In the genomic region with DNA sequence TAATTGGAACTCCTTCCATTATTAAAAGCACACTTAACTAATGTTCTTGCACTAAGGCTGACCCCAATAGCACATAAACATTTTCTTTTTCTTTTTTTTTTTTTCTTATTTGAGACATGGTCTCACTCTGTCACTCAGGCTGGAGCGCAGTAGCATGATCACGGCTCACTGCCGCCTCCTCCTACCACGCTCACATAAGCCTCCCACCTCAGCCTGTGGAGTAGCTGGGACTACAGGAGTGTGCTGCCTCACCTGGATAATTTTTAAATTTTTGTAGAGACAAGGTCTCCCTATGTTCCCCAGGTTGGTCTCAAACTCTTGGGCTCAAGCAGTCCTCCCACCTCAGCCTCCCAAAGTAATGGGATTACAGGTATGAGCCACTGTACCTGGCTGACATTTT, we compare ENCODE assay signal across 15 cellular contexts. TPM values are rescaled to one million over a fixed set of nuclear protein-coding genes. Genes with fewer than 3 reads are reported as not detected.
DNase-seq lines count a peak whose midpoint lies in the region; ATAC-seq and TF ChIP-seq lines count a peak whose summit lies in the region.
"Had no signal": no experiment of that assay in that cellular context is flagged by ENCODE, and none has a peak within 500 bp of the region (broad histone marks: within the 10 kb centered on the region; RNA-seq: fewer than 3 reads in every experiment).

No MANE protein-coding gene starts in this region.

- TF ChIP-seq CTCF in SU-DHL-6 (IDR thresholded peaks at IDR 0.05; ENCODE audit: insufficient read depth, low read length, poor library complexity, severe bottlenecking) (no peak), stomach (IDR thresholded peaks at IDR 0.05) (no peak)

- no peak for TF ChIP-seq EP300 in stomach (IDR thresholded peaks at IDR 0.05)

- H3K27me3 ChIP-seq in SU-DHL-6 (ENCODE audit: low read length) (no peaks in the 10 kb centered on the region), iPS-18a (ENCODE audit: control insufficient read depth, insufficient read depth, low read length) (no peaks in the 10 kb centered on the region), stomach (no peaks in the 10 kb centered on the region)
- H3K27me3 ChIP-seq: brain microvascular endothelial cell had no signal

- H3K9ac ChIP-seq in SU-DHL-6 (ENCODE audit: low read length) (no peak overlapping the region), iPS-18a (ENCODE audit: low read length) (no peak overlapping the region)

- peaks cover 2% of the 10 kb centered on the region for H3K36me3 Mint-ChIP-seq in activated T-cell treated with anti-CD3 and anti-CD28 coated beads, Interleukin-2, amount 50 U/mL, for 4 hours (ENCODE audit: insufficient read depth)

- intact Hi-C loops in stomach (cut with DNase I; ENCODE audit: low total_unique reads) (no loop called here), left colon (cut with DNase I, micrococcal nuclease) (no loop called here)

- H3K36me3 ChIP-seq in SU-DHL-6 (ENCODE audit: low read length) (no peaks in the 10 kb centered on the region), iPS-18a (ENCODE audit: control insufficient read depth, low read depth, low read length) (no peaks in the 10 kb centered on the region), stomach (peaks cover 0 to 3% (median 0%) of the 10 kb centered on the region in 4 donors)
- H3K36me3 ChIP-seq: brain microvascular endothelial cell had no signal

- H3K4me1 Mint-ChIP-seq in activated T-cell treated with anti-CD3 and anti-CD28 coated beads, Interleukin-2, amount 50 U/mL, for 4 hours (ENCODE audit: low read depth) = peaks cover 47% of the 10 kb centered on the region

- peak overlapping the region; percentile 93 for H3K4me2 ChIP-seq in SU-DHL-6 (ENCODE audit: low read depth, low read length, poor library complexity, severe bottlenecking)

- H3K79me2 ChIP-seq in SU-DHL-6 (ENCODE audit: insufficient read depth, low read length) = peaks cover 32% of the 10 kb centered on the region

- H3K4me1 ChIP-seq in iPS-18a (ENCODE audit: control insufficient read depth, low read depth, low read length) = peaks cover 22% of the 10 kb centered on the region
- H3K4me1 ChIP-seq in stomach = peaks cover 19 to 39% (median 31%) of the 10 kb centered on the region in 4 donors

- 82 to 93% (median 89%) methylated on average over 4 of the region's 4 CpGs for WGBS in stomach, 5 donors

- no peaks in the 10 kb centered on the region; the same call in 1 of the 2 replicates for H4K20me1 ChIP-seq in SU-DHL-6 (ENCODE audit: low read depth, low read length)

- H3K9me3 ChIP-seq in SU-DHL-6 (ENCODE audit: insufficient read depth, low read length) (no peaks in the 10 kb centered on the region), iPS-18a (ENCODE audit: control insufficient read depth, low read depth, low read length) (no peaks in the 10 kb centered on the region), stomach (no peaks in the 10 kb centered on the region)

- TF ChIP-seq POLR2A in stomach (IDR thresholded peaks at IDR 0.05) = no peak

- no peaks in the 10 kb centered on the region for H3K9me3 Mint-ChIP-seq in activated T-cell treated with anti-CD3 and anti-CD28 coated beads, Interleukin-2, amount 50 U/mL, for 4 hours
- H3K9me3 Mint-ChIP-seq: activated CD4-positive, alpha-beta T cell treated with anti-CD3 and anti-CD28 coated beads, Interleukin-2, amount 10 ng/mL, durations not matched to agents 7 days and 5 days; HFFc6 had no signal

- H3K9me2 ChIP-seq in SU-DHL-6 (replicated peaks; ENCODE audit: insufficient read depth, low read length) = no peaks in the 10 kb centered on the region

- no peak for ATAC-seq in activated T-cell treated with anti-CD3 and anti-CD28 coated beads, Interleukin-2, amount 50 U/mL, for 4 hours
- ATAC-seq in left colon = no peak
- no peak for ATAC-seq in HG02981 (IDR thresholded peaks at IDR 0.05; ENCODE audit: unreplicated experiment)

- no peak for DNase-seq in activated T-cell treated with anti-CD3 and anti-CD28 coated beads, Interleukin-2, amount 50 U/mL, for 4 hours
- no peak for DNase-seq in activated T-cell treated with anti-CD3 and anti-CD28 coated beads, Interleukin-2, amount 50 U/mL, for 1 hour
- DNase-seq in stomach (no peak), NCI-H1417 (lab: John Stamatoyannopoulos, UW) (no peak), left colon (no peak)
- DNase-seq: activated CD4-positive, alpha-beta T cell treated with anti-CD3 and anti-CD28 coated beads, Interleukin-2, amount 10 ng/mL, durations not matched to agents 7 days and 5 days; activated gamma-delta T cell; brain microvascular endothelial cell; effector memory CD4-positive, alpha-beta T cell; HFFc6; NCI-H1092 treated with DMSO at 0.1 percent for 48 hours; NCI-H226 had no signal

- H3K27ac ChIP-seq in SU-DHL-6 (ENCODE audit: low read depth, low read length) = no peak overlapping the region
- H3K27ac ChIP-seq in iPS-18a (ENCODE audit: low read length) = no peak overlapping the region
- peak overlapping the region in 4 of 5 donors; percentile 93 to 99 (median 96) for H3K27ac ChIP-seq in stomach
- H3K27ac ChIP-seq: brain microvascular endothelial cell had no signal

- peaks cover 3% of the 10 kb centered on the region; the same call in 1 of the 2 replicates for H3F3A ChIP-seq in SU-DHL-6 (ENCODE audit: insufficient read depth)

- H2AFZ ChIP-seq in SU-DHL-6 (ENCODE audit: low read depth, low read length, severe bottlenecking) = no peak overlapping the region

- H3K4me3 ChIP-seq in SU-DHL-6 (ENCODE audit: insufficient read depth, low read length, poor library complexity, severe bottlenecking) (no peak overlapping the region), iPS-18a (ENCODE audit: low read length) (peak overlapping the region; percentile 77), stomach (peak overlapping the region in 2 of 4 donors; percentile 80 to 98)

- H3K4me3 Mint-ChIP-seq in activated T-cell treated with anti-CD3 and anti-CD28 coated beads, Interleukin-2, amount 50 U/mL, for 4 hours = peak overlapping the region; percentile 78

- H3K27me3 Mint-ChIP-seq in activated T-cell treated with anti-CD3 and anti-CD28 coated beads, Interleukin-2, amount 50 U/mL, for 4 hours (ENCODE audit: low read depth) = no peaks in the 10 kb centered on the region
- H3K27me3 Mint-ChIP-seq: activated CD4-positive, alpha-beta T cell treated with anti-CD3 and anti-CD28 coated beads, Interleukin-2, amount 10 ng/mL, durations not matched to agents 7 days and 5 days had no signal

RNA-seq across cellular contexts. Expression of a gene that starts 1.2 kb away (rescaled TPM):
- total RNA-seq in activated T-cell treated with anti-CD3 and anti-CD28 coated beads, Interleukin-2, amount 50 U/mL, for 4 hours = 1 to 10 TPM; 2.8 to 3.2 (median 3.1) TPM
- total RNA-seq in stomach (10 to 100 TPM; 31.3 to 89.3 (median 46.9) TPM), left colon (10 to 100 TPM; 52.4 to 53.2 TPM)
- 10 to 100 TPM; 16.4 to 21.5 (median 17.1) TPM for polyA plus RNA-seq in stomach

RNA-seq across cellular contexts. Expression of a gene that starts 51.4 kb away (rescaled TPM):
- 100 to 1,000 TPM; 549 to 631 (median 628) TPM for total RNA-seq in activated T-cell treated with anti-CD3 and anti-CD28 coated beads, Interleukin-2, amount 50 U/mL, for 4 hours
- 100 to 1,000 TPM in 2 of 5 donors, 10 to 100 TPM in 3; 44.3 to 152 (median 86.6) TPM for total RNA-seq in stomach
- 100 to 1,000 TPM in 2 of 3 donors, 10 to 100 TPM in 1; 96.1 to 124 (median 112) TPM for polyA plus RNA-seq in stomach
- total RNA-seq in left colon = 100 to 1,000 TPM; 213 to 244 TPM

Comparison
In these comparisons a context has a peak if more than half of its experiments do, and no peak if none do; other contexts are left out.
1. H3K27ac ChIP-seq: peak in stomach (4 of 5); none in SU-DHL-6 (single experiment) and iPS-18a (single experiment).
2. RNA of a gene that starts 1.2 kb away (total RNA-seq): 52.4 to 53.2 TPM in left colon and 31.3 to 89.3 TPM in stomach; 2.8 to 3.2 TPM in activated T-cell treated with anti-CD3 and anti-CD28 coated beads, Interleukin-2, amount 50 U/mL, for 4 hours; every median in the first group is over 4 times any median in the second.